Comparison of ENCODE assay signal across 8 cellular contexts in genomic region chr5:138352722-138353549, GRCh38. TPM values are rescaled to one million over a fixed set of nuclear protein-coding genes. Genes with fewer than 3 reads are reported as not detected.
DNase-seq lines count a peak whose midpoint lies in the region; ATAC-seq and TF ChIP-seq lines count a peak whose summit lies in the region.

No MANE protein-coding gene starts in this region.

- 0 to 1% methylated on average over 71 to 75 of the region's 88 CpGs for WGBS in mesodermal cell (ENCODE audit: insufficient coverage in 2 of 2), 2 experiments

- peaks cover 9% of the 10 kb centered on the region for H3K36me3 Mint-ChIP-seq in activated CD8-positive, alpha-beta T cell treated with anti-CD3 and anti-CD28 coated beads for 36 hours (ENCODE audit: low read depth)
- peaks cover 33% of the 10 kb centered on the region for H3K36me3 Mint-ChIP-seq in effector memory CD8-positive, alpha-beta T cell (ENCODE audit: insufficient read depth)

- intact Hi-C loops in activated CD8-positive, alpha-beta T cell treated with anti-CD3 and anti-CD28 coated beads for 36 hours (cut with micrococcal nuclease), result no loop called here

- peak; percentile 65 for TF ChIP-seq CTCF in activated CD8-positive, alpha-beta T cell treated with anti-CD3 and anti-CD28 coated beads for 36 hours (IDR thresholded peaks at IDR 0.05)

- H3K27me3 Mint-ChIP-seq in activated CD8-positive, alpha-beta T cell treated with anti-CD3 and anti-CD28 coated beads for 36 hours, result no peaks in the 10 kb centered on the region
- H3K27me3 Mint-ChIP-seq in effector memory CD8-positive, alpha-beta T cell, result no peaks in the 10 kb centered on the region

- H3K4me3 ChIP-seq in mesodermal cell (ENCODE audit: extremely low read depth, insufficient read depth, low read length, poor library complexity, severe bottlenecking), result peak overlapping the region; percentile 92

- CTCF ChIA-PET in activated CD8-positive, alpha-beta T cell treated with anti-CD3 and anti-CD28 coated beads for 36 hours (lab: Charles Lee), result interaction anchor here (0.7 to 7.4 kb wide), 53 partner anchors 8 to 1001 kb away, joined by 3 to 322 read pairs (median 4); partner anchors contain the start of genes BRD8, CDC23, CDC25C and EGR1

- H3K36me3 ChIP-seq in mesodermal cell (ENCODE audit: control insufficient read depth, insufficient read depth, low read length), result peaks cover 47% of the 10 kb centered on the region

- POLR2A ChIA-PET in activated CD8-positive, alpha-beta T cell treated with anti-CD3 and anti-CD28 coated beads for 36 hours (lab: Charles Lee), result interaction anchor here (0.6 to 11.4 kb wide), 19 partner anchors 8 to 617 kb away, joined by 3 to 156 read pairs (median 4); partner anchors contain the start of genes CDC23, CDC25C, EGR1 and ETF1

- peak; percentile 42 for ATAC-seq in HG02840 (IDR thresholded peaks at IDR 0.05; ENCODE audit: low FRiP score, unreplicated experiment)
- ATAC-seq in activated CD8-positive, alpha-beta T cell treated with anti-CD3 and anti-CD28 coated beads for 36 hours, result peak; percentile 50
- ATAC-seq in effector memory CD8-positive, alpha-beta T cell (replicated peaks), result peak; percentile 60

- peak; percentile 7 for DNase-seq in NCI-H2107 (lab: John Stamatoyannopoulos, UW)
- DNase-seq in NCI-H2107 treated with DMSO at 0.1 percent for 48 hours (lab: John Stamatoyannopoulos, UW; ENCODE audit: unreplicated experiment), result no peak
- peak; percentile 64 for DNase-seq in NCI-H345 (lab: John Stamatoyannopoulos, UW)
- DNase-seq in activated CD8-positive, alpha-beta T cell treated with anti-CD3 and anti-CD28 coated beads for 36 hours, result peak; percentile 79
- DNase-seq in effector memory CD8-positive, alpha-beta T cell, result peak; percentile 75 to 78 (median 77)
- DNase-seq in stimulated activated CD8-positive, alpha-beta memory T cell treated with anti-CD3 and anti-CD28 coated beads, Interleukin-15, amount 100 ng/mL, for 48 hours (ENCODE audit: low read depth in 2 of 2), result peak; percentile 53 to 55

- peaks cover 45% of the 10 kb centered on the region for H3K4me1 Mint-ChIP-seq in activated CD8-positive, alpha-beta T cell treated with anti-CD3 and anti-CD28 coated beads for 36 hours (ENCODE audit: low read depth)
- H3K4me1 Mint-ChIP-seq in effector memory CD8-positive, alpha-beta T cell (ENCODE audit: low read depth in 2 of 2), result peaks cover 29 to 35% of the 10 kb centered on the region in 2 donors

- peak overlapping the region; percentile 88 for H3K27ac ChIP-seq in mesodermal cell (ENCODE audit: low read depth, low read length, severe bottlenecking)

- peaks cover 15% of the 10 kb centered on the region for H3K9me3 ChIP-seq in mesodermal cell (ENCODE audit: control insufficient read depth, low read length)

- peak overlapping the region; percentile 91 for H3K27ac Mint-ChIP-seq in activated CD8-positive, alpha-beta T cell treated with anti-CD3 and anti-CD28 coated beads for 36 hours
- H3K27ac Mint-ChIP-seq in effector memory CD8-positive, alpha-beta T cell, result peak overlapping the region; percentile 94 to 97

- peaks cover 3% of the 10 kb centered on the region for H3K4me1 ChIP-seq in mesodermal cell (ENCODE audit: control insufficient read depth, insufficient read depth, low read length, poor library complexity, severe bottlenecking)

- peak overlapping the region; percentile 92 for H3K4me3 Mint-ChIP-seq in activated CD8-positive, alpha-beta T cell treated with anti-CD3 and anti-CD28 coated beads for 36 hours
- H3K4me3 Mint-ChIP-seq in effector memory CD8-positive, alpha-beta T cell, result peak overlapping the region; percentile 95 to 99

- peaks cover 7% of the 10 kb centered on the region for H3K9me3 Mint-ChIP-seq in activated CD8-positive, alpha-beta T cell treated with anti-CD3 and anti-CD28 coated beads for 36 hours
- peaks cover 0 to 2% of the 10 kb centered on the region in 2 donors for H3K9me3 Mint-ChIP-seq in effector memory CD8-positive, alpha-beta T cell

RNA-seq across cellular contexts. Expression of gene KDM3B, which starts 0.5 kb away (rescaled TPM):
- total RNA-seq in activated CD8-positive, alpha-beta T cell treated with anti-CD3 and anti-CD28 coated beads for 36 hours, result 10 to 100 TPM; 41.6 to 41.9 TPM
- polyA plus RNA-seq in mesodermal cell (2013, experiment 1 of 2), result 70.9 TPM
- polyA plus RNA-seq in mesodermal cell (2013, experiment 2 of 2), result 70.2 TPM

RNA-seq across cellular contexts. Expression of gene FAM53C, which starts 14.9 kb away (rescaled TPM):
- total RNA-seq in activated CD8-positive, alpha-beta T cell treated with anti-CD3 and anti-CD28 coated beads for 36 hours, result 10 to 100 TPM; 25.8 to 29.1 TPM
- polyA plus RNA-seq in mesodermal cell (2013, experiment 1 of 2), result 38.9 TPM
- polyA plus RNA-seq in mesodermal cell (2013, experiment 2 of 2), result 33.8 TPM

RNA-seq across cellular contexts. Expression of gene CDC25C, which starts 21.3 kb away (rescaled TPM):
- 10 to 100 TPM; 12.2 to 14.6 TPM for total RNA-seq in activated CD8-positive, alpha-beta T cell treated with anti-CD3 and anti-CD28 coated beads for 36 hours
- 27.9 TPM for polyA plus RNA-seq in mesodermal cell (2013, experiment 1 of 2)
- 29.4 TPM for polyA plus RNA-seq in mesodermal cell (2013, experiment 2 of 2)
